In genomic region chr3:195159117-195159818, GRCh38 we compare ENCODE assay signal across 1 cellular context.
TF ChIP-seq lines count a peak whose summit lies in the region.

No MANE protein-coding gene starts in this region.

TF ChIP-seq in HepG2, 621 proteins besides CTCF, POLR2A, EP300 and RAD21 (continued from another document):
- TF ChIP-seq BCL6 (CRISPR knock-in tag; IDR thresholded peaks at IDR 0.05): peak; percentile 89
- 0 out of 2 replicates have a peak, but pooled peaks have one; percentile 31 for TF ChIP-seq TFE3 (CRISPR knock-in tag; IDR thresholded peaks at IDR 0.05)
- 0 out of 2 replicates have a peak, but pooled peaks have one; percentile 58 for TF ChIP-seq ADNP (CRISPR knock-in tag; IDR thresholded peaks at IDR 0.05)
- 0 out of 2 replicates have a peak, but pooled peaks have one; percentile 19 for TF ChIP-seq AFF4 (CRISPR knock-in tag; IDR thresholded peaks at IDR 0.05)
- TF ChIP-seq ZBTB38 (CRISPR knock-in tag; IDR thresholded peaks at IDR 0.05): peak; percentile 93
- TF ChIP-seq SNAPC4 (CRISPR knock-in tag; IDR thresholded peaks at IDR 0.05): 0 out of 2 replicates have a peak, but pooled peaks have one; percentile 48
- TF ChIP-seq ZNF350 (CRISPR knock-in tag; IDR thresholded peaks at IDR 0.05; ENCODE audit: borderline replicate concordance, low read depth): 0 out of 2 replicates have a peak, but pooled peaks have one; percentile 27
- peak; percentile 96 for TF ChIP-seq ZNF629 (CRISPR knock-in tag; conservative IDR thresholded peaks at IDR 0.05)
- TF ChIP-seq ZMYM3 (CRISPR knock-in tag; IDR thresholded peaks at IDR 0.05): peak; percentile 89
- no peak for TF ChIP-seq ZNF597 (CRISPR knock-in tag; IDR thresholded peaks at IDR 0.05)
- TF ChIP-seq RCOR2 (CRISPR knock-in tag; IDR thresholded peaks at IDR 0.05): 0 out of 2 replicates have a peak, but pooled peaks have one; percentile 28
- no peak for TF ChIP-seq ZNF737 (CRISPR knock-in tag; IDR thresholded peaks at IDR 0.05; ENCODE audit: borderline replicate concordance)
- TF ChIP-seq HMGXB3 (CRISPR knock-in tag; IDR thresholded peaks at IDR 0.05; ENCODE audit: borderline replicate concordance): no peak
- no peak for TF ChIP-seq ZFP36 (IDR thresholded peaks at IDR 0.05; ENCODE audit: borderline replicate concordance, low read depth, low read length, partially characterized antibody)
- peak; percentile 49; the same call in 1 of the 2 replicates for TF ChIP-seq ZC3H13 (CRISPR knock-in tag; IDR thresholded peaks at IDR 0.05)
- TF ChIP-seq ZNF317 (CRISPR knock-in tag; IDR thresholded peaks at IDR 0.05): 0 out of 2 replicates have a peak, but pooled peaks have one; percentile 28
- TF ChIP-seq SALL1 (CRISPR knock-in tag; IDR thresholded peaks at IDR 0.05): 0 out of 2 replicates have a peak, but pooled peaks have one; percentile 14
- TF ChIP-seq NCOA2 (CRISPR knock-in tag; IDR thresholded peaks at IDR 0.05): no peak
- TF ChIP-seq ZNF468 (CRISPR knock-in tag; IDR thresholded peaks at IDR 0.05): no peak
- peak; percentile 42; the same call in 1 of the 2 replicates for TF ChIP-seq ZNF687 (CRISPR knock-in tag; IDR thresholded peaks at IDR 0.05)
